19 cellular contexts compared by ENCODE assay signal in the genomic region with DNA sequence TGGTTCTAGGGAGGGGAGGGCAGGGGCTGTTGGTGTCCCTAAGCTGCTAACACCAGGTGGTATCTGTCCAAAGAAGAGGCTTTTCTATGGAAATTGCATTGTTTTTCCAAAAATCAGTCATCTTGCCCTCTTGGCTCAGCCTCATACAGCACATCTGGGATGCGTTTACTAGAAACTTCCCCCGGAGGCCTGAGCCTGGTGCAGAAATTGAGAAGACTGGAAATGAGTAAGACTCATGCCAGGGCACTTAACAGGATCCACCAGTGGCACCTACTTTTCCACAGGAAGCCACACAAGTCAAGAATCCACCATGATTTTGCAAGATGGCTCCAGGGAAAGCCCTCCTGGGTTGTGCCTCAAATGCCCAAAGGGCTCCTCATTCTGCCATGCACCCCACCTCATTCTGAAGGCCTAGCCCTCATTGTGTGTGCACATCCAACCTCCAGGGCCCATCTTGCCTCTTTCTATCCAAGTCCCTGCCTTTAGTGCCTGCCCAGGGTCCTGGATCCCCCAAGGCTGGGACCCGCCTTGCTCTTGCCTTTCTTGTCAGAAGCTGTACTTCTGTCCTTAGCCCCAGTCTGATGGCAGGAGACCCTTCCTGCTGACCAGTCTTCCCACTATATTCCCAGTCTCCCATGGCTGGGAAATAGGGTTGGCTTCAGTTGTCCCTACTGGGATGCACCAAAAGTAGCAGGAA.
DNase-seq lines count a peak whose midpoint lies in the region; ATAC-seq and TF ChIP-seq lines count a peak whose summit lies in the region.
"Had no signal": no experiment of that assay in that cellular context is flagged by ENCODE, and none has a peak within 500 bp of the region (broad histone marks: within the 10 kb centered on the region; RNA-seq: fewer than 3 reads in every experiment).

No MANE protein-coding gene starts in this region.

- peak; percentile 10 for DNase-seq in activated naive CD4-positive, alpha-beta T cell treated with anti-CD3 and anti-CD28 coated beads, Interleukin-2, amount 10 ng/mL, durations not matched to agents 7 days and 5 days
- DNase-seq in activated naive CD4-positive, alpha-beta T cell (lab: John Stamatoyannopoulos, UW) = no peak
- DNase-seq in foreskin fibroblast (peak; percentile 88 to 93), suprapubic skin (ENCODE audit: low spot score in 2 of 2) (peak; percentile 40 to 56), esophagus muscularis mucosa (ENCODE audit: extremely low spot score) (no peak), SIG-M5 (lab: John Stamatoyannopoulos, UW) (no peak)
- DNase-seq in activated T-cell treated with anti-CD3 and anti-CD28 coated beads, Interleukin-2, amount 50 U/mL, for 24 hours = no peak
- DNase-seq: activated CD4-positive, alpha-beta T cell treated with anti-CD3 and anti-CD28 coated beads, Interleukin-2, amount 50 U/mL, for 48 hours; activated naive CD4-positive, alpha-beta T cell treated with Interleukin-2 at 50 U/mL for 16 hours; central memory CD4-positive, alpha-beta T cell; effector memory CD4-positive, alpha-beta T cell; GOT3; NCI-H526; nucleus accumbens; retina; substantia nigra had no signal

- peak; percentile 87 for ATAC-seq in SK-N-SH treated with all-trans-retinoic acid at 6 μM for 48 hours

- H3K9me3 ChIP-seq in suprapubic skin = no peaks in the 10 kb centered on the region
- no peaks in the 10 kb centered on the region for H3K9me3 ChIP-seq in esophagus muscularis mucosa

- 48% methylated on average over 3 of the region's 3 CpGs for WGBS in suprapubic skin
- WGBS in esophagus muscularis mucosa = 84% methylated on average over 3 of the region's 3 CpGs

- H3K4me1 Mint-ChIP-seq in activated naive CD4-positive, alpha-beta T cell treated with anti-CD3 and anti-CD28 coated beads, Interleukin-2, amount 10 ng/mL, durations not matched to agents 7 days and 5 days = no peaks in the 10 kb centered on the region
- H3K4me1 Mint-ChIP-seq in activated T-cell treated with anti-CD3 and anti-CD28 coated beads, Interleukin-2, amount 50 U/mL, for 24 hours (ENCODE audit: low read depth) = no peaks in the 10 kb centered on the region

- H3K27me3 Mint-ChIP-seq in activated naive CD4-positive, alpha-beta T cell treated with anti-CD3 and anti-CD28 coated beads, Interleukin-2, amount 10 ng/mL, durations not matched to agents 7 days and 5 days = peaks cover 35% of the 10 kb centered on the region
- peaks cover 2% of the 10 kb centered on the region for H3K27me3 Mint-ChIP-seq in activated T-cell treated with anti-CD3 and anti-CD28 coated beads, Interleukin-2, amount 50 U/mL, for 24 hours

- CTCF ChIA-PET in activated naive CD4-positive, alpha-beta T cell treated with anti-CD3 and anti-CD28 coated beads, Interleukin-2, amount 10 ng/mL, durations not matched to agents 7 days and 5 days (lab: Charles Lee) = no interaction called here

- H3K36me3 Mint-ChIP-seq in activated naive CD4-positive, alpha-beta T cell treated with anti-CD3 and anti-CD28 coated beads, Interleukin-2, amount 10 ng/mL, durations not matched to agents 7 days and 5 days = no peaks in the 10 kb centered on the region
- H3K36me3 Mint-ChIP-seq in activated T-cell treated with anti-CD3 and anti-CD28 coated beads, Interleukin-2, amount 50 U/mL, for 24 hours (ENCODE audit: low read depth) = no peaks in the 10 kb centered on the region

- intact Hi-C loops in esophagus muscularis mucosa (cut with DNase I) = no loop called here

- no peak overlapping the region for H3K27ac ChIP-seq in suprapubic skin
- no peak overlapping the region for H3K27ac ChIP-seq in esophagus muscularis mucosa (replicated peaks in 1 of 4)
- H3K27ac ChIP-seq: C4-2B, HL-60 had no signal

- no peak overlapping the region for H3K4me3 Mint-ChIP-seq in activated naive CD4-positive, alpha-beta T cell treated with anti-CD3 and anti-CD28 coated beads, Interleukin-2, amount 10 ng/mL, durations not matched to agents 7 days and 5 days
- H3K4me3 Mint-ChIP-seq in activated T-cell treated with anti-CD3 and anti-CD28 coated beads, Interleukin-2, amount 50 U/mL, for 24 hours = no peak overlapping the region

- no peaks in the 10 kb centered on the region for H3K9me3 Mint-ChIP-seq in activated naive CD4-positive, alpha-beta T cell treated with anti-CD3 and anti-CD28 coated beads, Interleukin-2, amount 10 ng/mL, durations not matched to agents 7 days and 5 days
- no peaks in the 10 kb centered on the region for H3K9me3 Mint-ChIP-seq in activated T-cell treated with anti-CD3 and anti-CD28 coated beads, Interleukin-2, amount 50 U/mL, for 24 hours

- no peak overlapping the region for H3K4me3 ChIP-seq in foreskin fibroblast (ENCODE audit: low read depth in 1 of 2, low read length in 2 of 2)
- H3K4me3 ChIP-seq in suprapubic skin = no peak overlapping the region
- no peak overlapping the region for H3K4me3 ChIP-seq in esophagus muscularis mucosa

- TF ChIP-seq POLR2A in suprapubic skin (IDR thresholded peaks at IDR 0.05) (no peak), esophagus muscularis mucosa (IDR thresholded peaks at IDR 0.05; ENCODE audit: low read depth) (no peak)

- H3K4me1 ChIP-seq in suprapubic skin = peaks cover 6% of the 10 kb centered on the region
- H3K4me1 ChIP-seq in esophagus muscularis mucosa = peaks cover 0 to 14% (median 9%) of the 10 kb centered on the region in 4 donors

- H3K27me3 ChIP-seq in suprapubic skin (no peaks in the 10 kb centered on the region), esophagus muscularis mucosa (no peaks in the 10 kb centered on the region)

- no peak overlapping the region for H3K27ac Mint-ChIP-seq in activated naive CD4-positive, alpha-beta T cell treated with anti-CD3 and anti-CD28 coated beads, Interleukin-2, amount 10 ng/mL, durations not matched to agents 7 days and 5 days
- no peak overlapping the region for H3K27ac Mint-ChIP-seq in activated T-cell treated with anti-CD3 and anti-CD28 coated beads, Interleukin-2, amount 50 U/mL, for 24 hours

- no peak for TF ChIP-seq EP300 in suprapubic skin (IDR thresholded peaks at IDR 0.05)
- no peak for TF ChIP-seq EP300 in esophagus muscularis mucosa (IDR thresholded peaks at IDR 0.05)

- TF ChIP-seq CTCF in foreskin fibroblast (IDR thresholded peaks at IDR 0.05; ENCODE audit: low read depth, low read length) = no peak
- TF ChIP-seq CTCF in suprapubic skin (IDR thresholded peaks at IDR 0.05) = no peak
- no peak for TF ChIP-seq CTCF in esophagus muscularis mucosa (IDR thresholded peaks at IDR 0.05)

- H3K36me3 ChIP-seq in suprapubic skin = no peaks in the 10 kb centered on the region
- H3K36me3 ChIP-seq in esophagus muscularis mucosa = no peaks in the 10 kb centered on the region

TF ChIP-seq in SK-N-SH treated with all-trans-retinoic acid at 6 μM for 48 hours, 23 proteins besides CTCF, POLR2A, EP300 and RAD21:
- TF ChIP-seq ARNTL (CRISPR knock-in tag; IDR thresholded peaks at IDR 0.05; ENCODE audit: borderline replicate concordance, low read depth) (no peak), PPARA (CRISPR knock-in tag; IDR thresholded peaks at IDR 0.05; ENCODE audit: borderline replicate concordance) (no peak), ZNF70 (CRISPR knock-in tag; IDR thresholded peaks at IDR 0.05) (no peak), TCF4 (CRISPR knock-in tag; IDR thresholded peaks at IDR 0.05; ENCODE audit: borderline replicate concordance) (peak; percentile 38; the same call in 1 of the 2 replicates)

Comparison
In these comparisons a context has a peak if more than half of its experiments do, and no peak if none do; other contexts are left out.
1. DNase-seq: peak in activated naive CD4-positive, alpha-beta T cell treated with anti-CD3 and anti-CD28 coated beads, Interleukin-2, amount 10 ng/mL, durations not matched to agents 7 days and 5 days (single experiment), foreskin fibroblast (2 of 2) and suprapubic skin (2 of 2); none in activated naive CD4-positive, alpha-beta T cell (0 of 4), esophagus muscularis mucosa (single experiment), SIG-M5 (single experiment) and activated T-cell treated with anti-CD3 and anti-CD28 coated beads, Interleukin-2, amount 50 U/mL, for 24 hours (single experiment).